ENCODE assay signal across 25 cellular contexts in the genomic region with DNA sequence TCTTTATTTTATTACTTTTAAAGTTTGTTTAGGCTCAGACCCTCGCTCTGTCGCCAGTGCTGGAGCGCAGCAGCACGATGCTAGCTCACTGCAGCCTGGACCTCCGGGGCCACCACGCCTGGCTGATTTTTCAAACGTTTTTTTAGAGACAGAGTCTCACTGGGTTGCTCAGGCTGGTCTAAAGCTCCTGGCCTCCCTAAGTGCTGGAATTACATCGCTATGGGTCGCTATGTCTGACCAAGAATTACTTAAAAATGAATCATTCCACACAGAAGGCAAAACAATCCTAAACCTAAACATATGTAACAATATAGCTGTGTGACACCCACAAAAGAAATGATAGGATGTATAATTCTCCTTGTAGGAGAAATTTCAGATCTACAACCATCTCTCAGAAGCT.
DNase-seq lines count a peak whose midpoint lies in the region; ATAC-seq and TF ChIP-seq lines count a peak whose summit lies in the region.
"Had no signal": no experiment of that assay in that cellular context is flagged by ENCODE, and none has a peak within 500 bp of the region (broad histone marks: within the 10 kb centered on the region; RNA-seq: fewer than 3 reads in every experiment).

No MANE protein-coding gene starts in this region.

- no peak overlapping the region for H3K4me2 ChIP-seq in PC-3 (ENCODE audit: low read length)

- H3K9me3 ChIP-seq in PC-3 (ENCODE audit: low read length) = no peaks in the 10 kb centered on the region
- H3K9me3 ChIP-seq in endodermal cell (ENCODE audit: control insufficient read depth, low read length) = no peaks in the 10 kb centered on the region
- no peaks in the 10 kb centered on the region for H3K9me3 ChIP-seq in ascending aorta
- H3K9me3 ChIP-seq: psoas muscle had no signal

- no peaks in the 10 kb centered on the region for H3K9me3 Mint-ChIP-seq in endodermal cell
- H3K9me3 Mint-ChIP-seq in nephron = no peaks in the 10 kb centered on the region
- H3K9me3 Mint-ChIP-seq: CD4-positive, alpha-beta T cell; natural killer cell treated with Interleukin-12 subunit alpha and Interleukin-12 subunit beta and Interleukin-15 and Interleukin-18, amount 100 ng/mL, for 72 hours had no signal

- H3K27me3 Mint-ChIP-seq in endodermal cell (ENCODE audit: insufficient read depth) (peaks cover 13% of the 10 kb centered on the region), nephron (ENCODE audit: low read depth) (peaks cover 5% of the 10 kb centered on the region)

- WGBS in endodermal cell (ENCODE audit: insufficient coverage in 1 of 2, insufficient read length in 1 of 2), 2 experiments = 80 to 89% methylated on average over 7 to 9 of the region's 9 CpGs

- no TSS peak for BruUV-seq in PC-3 (replicated peaks; lab: Mats Ljungman, UMichigan)

- CTCF ChIA-PET in PC-3 (lab: Charles Lee) = no interaction called here

- H3K27ac ChIP-seq in PC-3 (ENCODE audit: low read length) (no peak overlapping the region), endodermal cell (ENCODE audit: low read depth, low read length) (peak overlapping the region; percentile 39), ascending aorta (no peak overlapping the region)
- H3K27ac ChIP-seq: foreskin keratinocyte, psoas muscle, VCaP had no signal

- intact Hi-C loops in PC-3 (cut with micrococcal nuclease) = no loop called here
- intact Hi-C loops in ascending aorta (cut with DNase I) = no loop called here

- DNase-seq in AG10803 (ENCODE audit: low read depth) = peak; percentile 38
- DNase-seq in PC-3 = peak; percentile 35
- DNase-seq in endodermal cell = no peak
- no peak for DNase-seq in AG20443 (ENCODE audit: low spot score)
- DNase-seq in NCI-H1694 (lab: John Stamatoyannopoulos, UW) = no peak
- no peak for DNase-seq in ascending aorta (ENCODE audit: low spot score in 2 of 2)
- DNase-seq in dermis blood vessel endothelial cell = no peak
- DNase-seq: ACHN; activated CD4-positive, alpha-beta T cell treated with anti-CD3 and anti-CD28 coated beads, Interleukin-2, amount 50 U/mL, for 4 hours; activated naive CD4-positive, alpha-beta T cell; CD4-positive, alpha-beta T cell; DMS153; foreskin keratinocyte; hypothalamus; KBM-7; MV-4-11; NCI-H2081 treated with DMSO at 0.1 percent for 48 hours; NCI-H510A; psoas muscle; SHP77; stimulated activated CD4-positive, alpha-beta T cell treated with anti-CD3 and anti-CD28 coated beads, Interleukin-12 subunit alpha, Interleukin-12 subunit beta, amount 100 ng/mL, for 4 hours; T-helper 1 cell had no signal

- peaks cover 18% of the 10 kb centered on the region for H3K4me1 ChIP-seq in PC-3 (ENCODE audit: insufficient read depth, low read length)
- H3K4me1 ChIP-seq in endodermal cell (ENCODE audit: control insufficient read depth, insufficient read depth, low read length) = peaks cover 15% of the 10 kb centered on the region
- H3K4me1 ChIP-seq in ascending aorta = no peaks in the 10 kb centered on the region
- H3K4me1 ChIP-seq: psoas muscle had no signal

- H3K36me3 Mint-ChIP-seq in endodermal cell (ENCODE audit: low read depth) = peaks cover 4% of the 10 kb centered on the region
- H3K36me3 Mint-ChIP-seq in nephron (ENCODE audit: low read depth) = no peaks in the 10 kb centered on the region
- H3K36me3 Mint-ChIP-seq: natural killer cell treated with Interleukin-12 subunit alpha and Interleukin-12 subunit beta and Interleukin-15 and Interleukin-18, amount 100 ng/mL, for 72 hours had no signal

- H3K4me3 Mint-ChIP-seq in endodermal cell (no peak overlapping the region), nephron (no peak overlapping the region)
- H3K4me3 Mint-ChIP-seq: CD4-positive, alpha-beta T cell; natural killer cell treated with Interleukin-12 subunit alpha and Interleukin-12 subunit beta and Interleukin-15 and Interleukin-18, amount 100 ng/mL, for 72 hours had no signal

- H3K27me3 ChIP-seq in PC-3 (ENCODE audit: low read length) = peaks cover 8% of the 10 kb centered on the region; the same call in 1 of the 2 replicates
- H3K27me3 ChIP-seq in endodermal cell (ENCODE audit: control insufficient read depth, insufficient read depth, low read length, poor library complexity, severe bottlenecking) = no peaks in the 10 kb centered on the region
- H3K27me3 ChIP-seq in ascending aorta = no peaks in the 10 kb centered on the region

- H3K79me2 ChIP-seq in PC-3 (ENCODE audit: low read length) = no peaks in the 10 kb centered on the region

- H3K4me3 ChIP-seq in AG10803 (ENCODE audit: low read length) (no peak overlapping the region), PC-3 (ENCODE audit: low read length) (no peak overlapping the region), endodermal cell (ENCODE audit: low read length) (no peak overlapping the region), ascending aorta (no peak overlapping the region)
- H3K4me3 ChIP-seq: psoas muscle had no signal

- no peak for TF ChIP-seq CTCF in AG10803 (conservative IDR thresholded peaks at IDR 0.05; ENCODE audit: low read length)
- TF ChIP-seq CTCF in PC-3 (conservative IDR thresholded peaks at IDR 0.05; ENCODE audit: low read depth, low read length) = no peak; the same call in 1 of the 2 replicates
- TF ChIP-seq CTCF in endodermal cell (conservative IDR thresholded peaks at IDR 0.05) = no peak
- no peak for TF ChIP-seq CTCF in nephron (IDR thresholded peaks at IDR 0.05; ENCODE audit: unreplicated experiment in 3 of 3)
- TF ChIP-seq CTCF in ascending aorta (IDR thresholded peaks at IDR 0.05) = no peak

- no peaks in the 10 kb centered on the region for H3F3A ChIP-seq in PC-3 (ENCODE audit: low read length, unreplicated experiment)

- peak overlapping the region; percentile 94 for H3K27ac Mint-ChIP-seq in endodermal cell
- H3K27ac Mint-ChIP-seq in nephron = peak overlapping the region; percentile 66 to 86 (median 76)
- H3K27ac Mint-ChIP-seq: CD4-positive, alpha-beta T cell; natural killer cell treated with Interleukin-12 subunit alpha and Interleukin-12 subunit beta and Interleukin-15 and Interleukin-18, amount 100 ng/mL, for 72 hours had no signal

- no peaks in the 10 kb centered on the region for H3K9me2 ChIP-seq in PC-3 (replicated peaks; ENCODE audit: low read length)

- POLR2A ChIA-PET in PC-3 (lab: Charles Lee; ENCODE audit: unreplicated experiment) = no interaction called here

- no peaks in the 10 kb centered on the region for H4K20me1 ChIP-seq in PC-3 (ENCODE audit: low read length)

- H3K9ac ChIP-seq in PC-3 (ENCODE audit: low read length) = no peak overlapping the region
- no peak overlapping the region for H3K9ac ChIP-seq in endodermal cell (ENCODE audit: extremely low read depth, low read length, poor library complexity, severe bottlenecking)

- ATAC-seq in PC-3 = peak; percentile 61
- ATAC-seq: foreskin keratinocyte; natural killer cell treated with Interleukin-12 subunit alpha and Interleukin-12 subunit beta and Interleukin-15 and Interleukin-18, amount 100 ng/mL, for 72 hours; psoas muscle had no signal

- no peaks in the 10 kb centered on the region for H3K36me3 ChIP-seq in PC-3 (ENCODE audit: low read depth, low read length)
- H3K36me3 ChIP-seq in endodermal cell (ENCODE audit: control insufficient read depth, insufficient read depth, low read length) = peaks cover 15% of the 10 kb centered on the region
- no peaks in the 10 kb centered on the region for H3K36me3 ChIP-seq in ascending aorta

- H3K4me1 Mint-ChIP-seq in endodermal cell = peaks cover 29% of the 10 kb centered on the region
- H3K4me1 Mint-ChIP-seq in nephron = peaks cover 31% of the 10 kb centered on the region

- H2AFZ ChIP-seq in PC-3 (ENCODE audit: low read length) = 0 out of 2 replicates have a peak overlapping the region, but pooled peaks have one; percentile 14

Comparison
In these comparisons a context has a peak if more than half of its experiments do, and no peak if none do; other contexts are left out.
1. DNase-seq: peak in AG10803 (single experiment) and PC-3 (single experiment); none in endodermal cell (single experiment), AG20443 (single experiment), NCI-H1694 (single experiment), ascending aorta (0 of 2) and dermis blood vessel endothelial cell (single experiment).